In genomic region chr1:2234762-2235113, GRCh38 we compare ENCODE assay signal across 9 cellular contexts. TPM values are rescaled to one million over a fixed set of nuclear protein-coding genes. Genes with fewer than 3 reads are reported as not detected.
DNase-seq lines count a peak whose midpoint lies in the region; ATAC-seq, FAIRE-seq and TF ChIP-seq lines count a peak whose summit lies in the region.
"Had no signal": no experiment of that assay in that cellular context is flagged by ENCODE, and none has a peak within 500 bp of the region (broad histone marks: within the 10 kb centered on the region; RNA-seq: fewer than 3 reads in every experiment).

No MANE protein-coding gene starts in this region.

- no peaks in the 10 kb centered on the region for H3K9me3 Mint-ChIP-seq in astrocyte (ENCODE audit: unreplicated experiment)
- no peaks in the 10 kb centered on the region for H3K9me3 Mint-ChIP-seq in stimulated activated naive CD8-positive, alpha-beta T cell treated with anti-CD3 and anti-CD28 coated beads, Interleukin-15, amount 100 ng/mL, for 72 hours

- H3K27ac ChIP-seq in astrocyte (ENCODE audit: low read depth, low read length) (peak overlapping the region; percentile 37), left lung (peak overlapping the region; percentile 89 to 93)
- H3K27ac ChIP-seq: 22Rv1 had no signal

- H3K36me3 Mint-ChIP-seq in astrocyte (ENCODE audit: low read depth, unreplicated experiment), result peaks cover 8% of the 10 kb centered on the region

- peak overlapping the region; percentile 47 for H3K9ac ChIP-seq in astrocyte (ENCODE audit: low read length)

- no peaks in the 10 kb centered on the region for H3K36me3 ChIP-seq in astrocyte (ENCODE audit: insufficient read depth, low read length)
- H3K36me3 ChIP-seq in left lung, result no peaks in the 10 kb centered on the region

- H3K4me1 ChIP-seq in astrocyte (ENCODE audit: insufficient read depth, low read length) (peaks cover 63% of the 10 kb centered on the region), left lung (peaks cover 79 to 100% of the 10 kb centered on the region in 2 donors)

- DNase-seq in NK-92 treated with Interleukin-12 subunit alpha and Interleukin-12 subunit beta, amount 100 ng/mL, for 24 hours (lab: John Stamatoyannopoulos, UW), result peak; percentile 34
- DNase-seq in NK-92 (lab: John Stamatoyannopoulos, UW; ENCODE audit: unreplicated experiment) (no peak), astrocyte (ENCODE audit: low read depth) (no peak), left lung (no peak), SW480 (ENCODE audit: low spot score) (no peak), kidney tubule cell (ENCODE audit: low spot score) (no peak)
- DNase-seq in stimulated activated naive CD8-positive, alpha-beta T cell treated with anti-CD3 and anti-CD28 coated beads, Interleukin-15, amount 100 ng/mL, for 72 hours, result no peak

- H3K4me3 ChIP-seq in astrocyte (ENCODE audit: insufficient read depth, low read depth, low read length) (no peak overlapping the region), left lung (peak overlapping the region in 1 of 2 donors; percentile 93)

- no peaks in the 10 kb centered on the region for H3K27me3 ChIP-seq in astrocyte (ENCODE audit: insufficient read depth, low read length)
- H3K27me3 ChIP-seq in left lung, result no peaks in the 10 kb centered on the region

- H3K27ac Mint-ChIP-seq in astrocyte (ENCODE audit: unreplicated experiment), result peak overlapping the region; percentile 58
- peak overlapping the region; percentile 88 to 95 for H3K27ac Mint-ChIP-seq in stimulated activated naive CD8-positive, alpha-beta T cell treated with anti-CD3 and anti-CD28 coated beads, Interleukin-15, amount 100 ng/mL, for 72 hours

- no peak for FAIRE-seq in astrocyte (lab: Jason Lieb, UNC)

- intact Hi-C loops in left lung (cut with DNase I), result loop anchor here in 1 of 2 donors (10.0 kb wide), 1 partner anchor 80 kb away; no protein-coding TSS in a partner anchor

- no peaks in the 10 kb centered on the region for H3K9me3 ChIP-seq in astrocyte (ENCODE audit: insufficient read depth, low read depth, low read length)
- H3K9me3 ChIP-seq in left lung, result no peaks in the 10 kb centered on the region

- H3K4me1 Mint-ChIP-seq in astrocyte (ENCODE audit: low read depth, unreplicated experiment), result peaks cover 38% of the 10 kb centered on the region
- peaks cover 95% of the 10 kb centered on the region for H3K4me1 Mint-ChIP-seq in stimulated activated naive CD8-positive, alpha-beta T cell treated with anti-CD3 and anti-CD28 coated beads, Interleukin-15, amount 100 ng/mL, for 72 hours

- ATAC-seq in left lung (peak; percentile 14), HG02840 (IDR thresholded peaks at IDR 0.05; ENCODE audit: low FRiP score, unreplicated experiment) (no peak)
- ATAC-seq in stimulated activated naive CD8-positive, alpha-beta T cell treated with anti-CD3 and anti-CD28 coated beads, Interleukin-15, amount 100 ng/mL, for 72 hours, result peak; percentile 49

- TF ChIP-seq CTCF in astrocyte (IDR thresholded peaks at IDR 0.05; ENCODE audit: insufficient read depth, low read depth, low read length) (no peak), left lung (IDR thresholded peaks at IDR 0.05) (no peak)

- H3K4me3 Mint-ChIP-seq in astrocyte (ENCODE audit: unreplicated experiment), result peak overlapping the region; percentile 69
- peak overlapping the region; percentile 81 to 94 for H3K4me3 Mint-ChIP-seq in stimulated activated naive CD8-positive, alpha-beta T cell treated with anti-CD3 and anti-CD28 coated beads, Interleukin-15, amount 100 ng/mL, for 72 hours

- peak overlapping the region; percentile 95 for H3K4me2 ChIP-seq in astrocyte (ENCODE audit: low read length)

- peaks cover 100% of the 10 kb centered on the region for H4K20me1 ChIP-seq in astrocyte (ENCODE audit: insufficient read depth, low read length)

- no peak overlapping the region for H2AFZ ChIP-seq in astrocyte (ENCODE audit: low read depth, low read length)

- no peaks in the 10 kb centered on the region for H3K27me3 Mint-ChIP-seq in astrocyte (ENCODE audit: low read depth, unreplicated experiment)
- no peaks in the 10 kb centered on the region for H3K27me3 Mint-ChIP-seq in stimulated activated naive CD8-positive, alpha-beta T cell treated with anti-CD3 and anti-CD28 coated beads, Interleukin-15, amount 100 ng/mL, for 72 hours

- H3K79me2 ChIP-seq in astrocyte (ENCODE audit: insufficient read depth, low read length), result peaks cover 100% of the 10 kb centered on the region

RNA-seq across cellular contexts. Expression of gene SKI, which starts 6.6 kb away (rescaled TPM):
- total RNA-seq in astrocyte, result 63.4 and 66.2 TPM in 2 replicates
- total RNA-seq in left lung, result 10 to 100 TPM; 75.8 to 89.0 TPM

RNA-seq across cellular contexts. Expression of gene FAAP20, which starts 40.2 kb away (rescaled TPM):
- total RNA-seq in astrocyte, result 114 and 124 TPM in 2 replicates
- total RNA-seq in left lung, result 10 to 100 TPM; 51.6 to 69.7 TPM
